Comparison of ENCODE assay signal across 15 cellular contexts in genomic region chr15:98855815-98856539, GRCh38.
DNase-seq lines count a peak whose midpoint lies in the region; ATAC-seq and TF ChIP-seq lines count a peak whose summit lies in the region.
"Had no signal": no experiment of that assay in that cellular context is flagged by ENCODE, and none has a peak within 500 bp of the region (broad histone marks: within the 10 kb centered on the region; RNA-seq: fewer than 3 reads in every experiment).

No MANE protein-coding gene starts in this region.

- peaks cover 3% of the 10 kb centered on the region for H3K27me3 Mint-ChIP-seq in HFFc6 (ENCODE audit: insufficient read depth)
- H3K27me3 Mint-ChIP-seq: activated CD4-positive, alpha-beta memory T cell treated with anti-CD3 and anti-CD28 coated beads, Interleukin-2, amount 10 ng/mL, durations not matched to agents 7 days and 5 days had no signal

- TF ChIP-seq CTCF in HFFc6 (IDR thresholded peaks at IDR 0.05), result no peak; the same call in 1 of the 2 replicates
- TF ChIP-seq CTCF in coronary artery (IDR thresholded peaks at IDR 0.05), result no peak
- no peak for TF ChIP-seq CTCF in tibial artery (IDR thresholded peaks at IDR 0.05)

- peaks cover 6% of the 10 kb centered on the region; the same call in 1 of the 2 replicates for H3K36me3 Mint-ChIP-seq in HFFc6 (ENCODE audit: low read depth)

- peaks cover 7 to 87% (median 76%) of the 10 kb centered on the region in 4 donors for H3K4me1 ChIP-seq in tibial artery

- peak overlapping the region; percentile 82 for H3K27ac Mint-ChIP-seq in HFFc6
- H3K27ac Mint-ChIP-seq: activated CD4-positive, alpha-beta memory T cell treated with anti-CD3 and anti-CD28 coated beads, Interleukin-2, amount 10 ng/mL, durations not matched to agents 7 days and 5 days had no signal

- no peak for ATAC-seq in HG02798 (IDR thresholded peaks at IDR 0.05; ENCODE audit: poor library complexity, unreplicated experiment)
- ATAC-seq: left cardiac atrium had no signal

- DNase-seq in HFFc6, result no peak
- no peak for DNase-seq in coronary artery (ENCODE audit: low spot score)
- DNase-seq in myocyte (ENCODE audit: low read depth), result peak; percentile 26
- DNase-seq in tibial artery, result no peak
- no peak for DNase-seq in NCI-H524 treated with DMSO at 0.1 percent for 48 hours (lab: John Stamatoyannopoulos, UW)
- DNase-seq in KBM-7, result no peak
- DNase-seq in NCI-H345 (lab: John Stamatoyannopoulos, UW), result no peak
- DNase-seq: activated CD4-positive, alpha-beta memory T cell treated with anti-CD3 and anti-CD28 coated beads, Interleukin-2, amount 10 ng/mL, durations not matched to agents 7 days and 5 days; activated gamma-delta T cell; KG1; left cardiac atrium; NCI-H510A; nephron progenitor cell had no signal

- in situ Hi-C loops in KBM-7 (cut with MboI; ENCODE audit: low pct_unique_long_range_greater_than_20kb, low sequenced_read_pairs), result no loop called here

- no peaks in the 10 kb centered on the region for H3K27me3 ChIP-seq in tibial artery

- H3K27ac ChIP-seq in coronary artery (peak overlapping the region; percentile 91 to 95), tibial artery (peak overlapping the region; percentile 89 to 92)
- H3K27ac ChIP-seq: C4-2B had no signal

- H3K4me3 ChIP-seq in coronary artery, result no peak overlapping the region
- H3K4me3 ChIP-seq in tibial artery, result no peak overlapping the region

- intact Hi-C loops in tibial artery (cut with DNase I; ENCODE audit: low total_unique reads), result no loop called here

- peak overlapping the region; percentile 69 for H3K4me3 Mint-ChIP-seq in HFFc6
- H3K4me3 Mint-ChIP-seq: activated CD4-positive, alpha-beta memory T cell treated with anti-CD3 and anti-CD28 coated beads, Interleukin-2, amount 10 ng/mL, durations not matched to agents 7 days and 5 days; nephron progenitor cell had no signal

- no peaks in the 10 kb centered on the region for H3K36me3 ChIP-seq in tibial artery

- no peaks in the 10 kb centered on the region for H3K9me3 Mint-ChIP-seq in HFFc6
- H3K9me3 Mint-ChIP-seq: activated CD4-positive, alpha-beta memory T cell treated with anti-CD3 and anti-CD28 coated beads, Interleukin-2, amount 10 ng/mL, durations not matched to agents 7 days and 5 days; nephron progenitor cell had no signal

- peaks cover 97% of the 10 kb centered on the region for H3K4me1 Mint-ChIP-seq in HFFc6 (ENCODE audit: low read depth)

- no peaks in the 10 kb centered on the region for H3K9me3 ChIP-seq in tibial artery
